Comparison of ENCODE assay signal across 1 cellular context in the genomic region with DNA sequence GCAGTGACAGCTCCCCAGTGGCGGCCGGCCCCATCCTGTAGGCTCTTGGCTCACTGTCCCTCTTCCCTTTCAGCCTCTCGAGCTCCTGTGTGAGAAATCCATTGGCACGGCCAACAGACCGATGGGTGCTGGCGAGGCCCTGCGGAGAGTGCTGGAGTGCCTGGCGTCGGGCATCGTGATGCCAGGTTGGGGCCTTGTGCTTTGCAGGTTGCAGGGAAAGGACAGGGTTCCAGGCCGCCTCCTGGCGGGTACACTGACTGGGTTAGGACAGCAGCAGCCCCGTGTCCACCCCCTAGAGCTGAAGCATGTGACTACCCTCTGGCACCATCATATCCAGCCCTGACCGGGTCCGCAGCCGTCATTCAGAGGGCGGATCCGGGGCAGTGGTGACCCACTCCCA.
TF ChIP-seq lines count a peak whose summit lies in the region.

No MANE protein-coding gene starts in this region.

TF ChIP-seq in H1, 55 proteins besides CTCF, POLR2A, EP300 and RAD21:
- no peak for TF ChIP-seq SP4 (IDR thresholded peaks at IDR 0.05; ENCODE audit: low read length)
- TF ChIP-seq EZH2 (IDR thresholded peaks at IDR 0.05; ENCODE audit: low read depth, low read length, severe bottlenecking), result no peak
- TF ChIP-seq NRF1 (IDR thresholded peaks at IDR 0.05; ENCODE audit: low read depth, low read length), result no peak
- no peak for TF ChIP-seq JUN (IDR thresholded peaks at IDR 0.05; ENCODE audit: low read depth, low read length)
- no peak for TF ChIP-seq CBX8 (IDR thresholded peaks at IDR 0.05; ENCODE audit: borderline replicate concordance, low read depth, low read length)
- TF ChIP-seq TAF7 (optimal IDR thresholded peaks at IDR 0.05; ENCODE audit: borderline replicate concordance, low read depth, low read length), result no peak
- TF ChIP-seq CHD1 (IDR thresholded peaks at IDR 0.05; ENCODE audit: low read depth, low read length), result no peak
- TF ChIP-seq RNF2 (IDR thresholded peaks at IDR 0.05; ENCODE audit: borderline replicate concordance, low read depth, low read length, missing control alignments, poor library complexity, severe bottlenecking), result no peak
- no peak for TF ChIP-seq RFX5 (IDR thresholded peaks at IDR 0.05; ENCODE audit: borderline replicate concordance, low read depth, low read length)
- no peak for TF ChIP-seq TCF12 (IDR thresholded peaks at IDR 0.05; ENCODE audit: low read depth, low read length)
- TF ChIP-seq TEAD4 (IDR thresholded peaks at IDR 0.05; ENCODE audit: low read depth, low read length), result no peak
- no peak for TF ChIP-seq CHD2 (IDR thresholded peaks at IDR 0.05; ENCODE audit: low read length)
- TF ChIP-seq YY1 (IDR thresholded peaks at IDR 0.05; ENCODE audit: low read depth, low read length), result no peak
- TF ChIP-seq, protein P1, sequence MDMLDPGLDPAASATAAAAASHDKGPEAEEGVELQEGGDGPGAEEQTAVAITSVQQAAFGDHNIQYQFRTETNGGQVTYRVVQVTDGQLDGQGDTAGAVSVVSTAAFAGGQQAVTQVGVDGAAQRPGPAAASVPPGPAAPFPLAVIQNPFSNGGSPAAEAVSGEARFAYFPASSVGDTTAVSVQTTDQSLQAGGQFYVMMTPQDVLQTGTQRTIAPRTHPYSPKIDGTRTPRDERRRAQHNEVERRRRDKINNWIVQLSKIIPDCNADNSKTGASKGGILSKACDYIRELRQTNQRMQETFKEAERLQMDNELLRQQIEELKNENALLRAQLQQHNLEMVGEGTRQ (IDR thresholded peaks at IDR 0.05; ENCODE audit: low read length), result no peak
- TF ChIP-seq JUND (IDR thresholded peaks at IDR 0.05; ENCODE audit: low read length), result no peak
- no peak for TF ChIP-seq SP1 (IDR thresholded peaks at IDR 0.05; ENCODE audit: low read depth, low read length)
- TF ChIP-seq FOSL1 (IDR thresholded peaks at IDR 0.05; ENCODE audit: insufficient read depth, low read depth, low read length), result no peak
- no peak for TF ChIP-seq TBP (IDR thresholded peaks at IDR 0.05; ENCODE audit: low read depth, low read length)
- no peak for TF ChIP-seq SIX5 (IDR thresholded peaks at IDR 0.05; ENCODE audit: low read depth, low read length)
